8 cellular contexts compared by ENCODE assay signal in genomic region chr15:68277605-68278344, GRCh38. TPM values are rescaled to one million over a fixed set of nuclear protein-coding genes. Genes with fewer than 3 reads are reported as not detected.
DNase-seq lines count a peak whose midpoint lies in the region; ATAC-seq and TF ChIP-seq lines count a peak whose summit lies in the region.

Gene FEM1B, plus strand, starts transcription at chr15:68277745. Its CDS starts 673 bp downstream, at chr15:68278418.

- TF ChIP-seq CTCF in right atrium auricular region (IDR thresholded peaks at IDR 0.05) (no peak), uterus (IDR thresholded peaks at IDR 0.05) (peak in 2 of 4 experiments; percentile 37 to 48)

- TF ChIP-seq POLR2A in GM18505 (IDR thresholded peaks at IDR 0.05; ENCODE audit: borderline replicate concordance, extremely low read depth, insufficient read depth, insufficient read length) (peak; percentile 83), uterus (IDR thresholded peaks at IDR 0.05) (peak; percentile 27 to 74)

- H3K4me1 ChIP-seq in right atrium auricular region (peaks cover 0 to 59% of the 10 kb centered on the region in 2 donors), uterus (peaks cover 0 to 13% of the 10 kb centered on the region in 2 donors)

- intact Hi-C loops in T-helper 2 cell treated with Interferon-gamma antibody and Interleukin-4, amounts not matched to agents 100 ng/mL and 5 ng/mL, for 36 hours (cut with micrococcal nuclease): loop anchor here (1.0 to 10.0 kb wide), 6 partner anchors 21 to 756 kb away; partner anchors contain the start of genes ANP32A, C15orf61, CLN6 and RNU6-1
- intact Hi-C loops in uterus (cut with DNase I; ENCODE audit: low total_unique reads): no loop called here

- DNase-seq in NCI-H1930 (lab: John Stamatoyannopoulos, UW) (peak; percentile 74 to 82), anterior cingulate cortex (lab: John Stamatoyannopoulos, UW) (peak; percentile 66 to 99 (median 93)), right atrium auricular region (ENCODE audit: low spot score) (peak; percentile 93), putamen (ENCODE audit: low spot score) (peak; percentile 95), uterus (peak; percentile 90 to 91)

- H3K4me3 ChIP-seq in right atrium auricular region: peak within 1 kb of the TSS; percentile 88 to 90
- H3K4me3 ChIP-seq in uterus: peak within 1 kb of the TSS; percentile 80 to 83

- H3K27ac ChIP-seq in right atrium auricular region: peak within 1 kb of the TSS; percentile 99
- peak within 1 kb of the TSS; percentile 99 for H3K27ac ChIP-seq in uterus

- ATAC-seq in GM18505 (IDR thresholded peaks at IDR 0.05; ENCODE audit: unreplicated experiment) (peak; percentile 77), HG02970 (IDR thresholded peaks at IDR 0.05; ENCODE audit: low FRiP score, unreplicated experiment) (peak; percentile 71)

- H3K9me3 ChIP-seq in right atrium auricular region (no peaks in the 10 kb centered on the region), uterus (no peaks in the 10 kb centered on the region)

- H3K27me3 ChIP-seq in right atrium auricular region (no peaks in the 10 kb centered on the region), uterus (no peaks in the 10 kb centered on the region)

- no peaks in the 10 kb centered on the region for H3K36me3 ChIP-seq in right atrium auricular region
- no peaks in the 10 kb centered on the region for H3K36me3 ChIP-seq in uterus

RNA-seq across cellular contexts. Expression of gene FEM1B, which starts in this region (rescaled TPM):
- total RNA-seq in T-helper 2 cell treated with Interferon-gamma antibody and Interleukin-4, amounts not matched to agents 100 ng/mL and 5 ng/mL, for 36 hours: 38.3 and 50.0 TPM in 2 replicates
- total RNA-seq in right atrium auricular region (10 to 100 TPM; 33.1 to 55.3 TPM), uterus (100 to 1,000 TPM in 2 of 4 donors, 10 to 100 TPM in 2; 39.4 to 130 (median 77.4) TPM)

Comparison
In these comparisons a context has a peak if more than half of its experiments do, and no peak if none do; other contexts are left out.
1. Peak in every context shown above with its lines: DNase-seq, ATAC-seq, H3K4me3 ChIP-seq and H3K27ac ChIP-seq.